ENCODE assay signal across 7 cellular contexts in the genomic region with DNA sequence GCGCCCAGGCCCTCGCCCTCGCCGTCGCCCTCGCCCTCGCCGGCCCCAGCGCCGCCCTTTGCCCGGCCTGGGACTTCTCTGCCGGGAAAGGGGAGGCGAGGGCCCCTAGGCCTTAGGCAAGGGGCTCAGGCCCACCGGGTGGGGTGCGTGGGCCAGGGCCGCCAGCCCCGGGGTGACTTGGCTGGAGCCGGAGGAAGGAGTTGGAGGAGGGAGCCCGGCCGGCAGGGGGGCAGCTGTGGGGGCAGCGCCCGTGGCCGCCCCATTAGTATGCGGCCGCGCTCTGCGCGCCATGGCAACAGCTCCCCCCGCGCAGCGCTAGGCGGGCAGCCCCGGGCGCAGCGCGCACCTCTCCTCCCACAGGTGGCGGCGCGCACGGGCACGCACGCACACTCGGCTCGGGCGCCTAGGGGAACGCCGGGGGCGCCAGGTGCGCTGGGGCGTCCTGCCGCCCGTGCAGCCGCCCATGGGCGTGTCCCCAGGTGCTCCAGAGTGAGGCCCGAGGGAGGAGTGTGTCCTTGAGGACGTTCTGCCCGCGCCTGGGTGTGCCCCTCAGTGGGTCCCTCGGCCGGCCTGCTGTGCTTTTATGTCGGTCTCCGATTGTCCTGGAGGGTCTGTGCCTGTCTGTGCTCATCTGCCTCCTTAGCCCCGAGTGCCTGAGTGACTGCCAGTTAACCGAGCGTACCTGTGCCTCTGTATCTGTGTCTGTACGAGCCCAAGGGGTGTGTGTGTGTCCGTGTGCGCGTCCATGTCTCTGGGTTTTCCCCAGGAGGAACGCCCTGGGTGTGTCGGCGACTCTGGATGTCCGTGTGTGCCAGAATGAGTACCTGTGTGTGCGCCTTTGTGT. TPM values are rescaled to one million over a fixed set of nuclear protein-coding genes. Genes with fewer than 3 reads are reported as not detected.
A peak's percentile ranks its signal among the peaks of the same experiment; 100 is the strongest.
DNase-seq lines count a peak whose midpoint lies in the region; ATAC-seq and TF ChIP-seq lines count a peak whose summit lies in the region.

No MANE protein-coding gene starts in this region.

- H3K27me3 Mint-ChIP-seq in activated naive CD8-positive, alpha-beta T cell treated with anti-CD3 and anti-CD28 coated beads for 36 hours: no peaks in the 10 kb centered on the region

- peak overlapping the region; percentile 16 for H3K27ac ChIP-seq in OCI-LY7 (ENCODE audit: low read depth, low read length, poor library complexity, severe bottlenecking)
- peak overlapping the region; percentile 87 to 95 for H3K27ac ChIP-seq in prostate gland

- peak; percentile 62 for TF ChIP-seq POLR2A in prostate gland (IDR thresholded peaks at IDR 0.05)

- WGBS in prostate gland: 4% methylated on average over 67 of the region's 74 CpGs

- peaks cover 64% of the 10 kb centered on the region for H3K4me1 ChIP-seq in OCI-LY7 (ENCODE audit: insufficient read depth, low read length, poor library complexity, severe bottlenecking)
- H3K4me1 ChIP-seq in prostate gland (replicated peaks): peaks cover 38% of the 10 kb centered on the region

- H3K27ac Mint-ChIP-seq in activated naive CD8-positive, alpha-beta T cell treated with anti-CD3 and anti-CD28 coated beads for 36 hours: no peak overlapping the region

- no peaks in the 10 kb centered on the region for H4K20me1 ChIP-seq in OCI-LY7 (ENCODE audit: insufficient read depth, low read length)

- POLR2A ChIA-PET in OCI-LY7 (lab: Charles Lee): no interaction called here

- peak overlapping the region; percentile 73 for H3K4me3 Mint-ChIP-seq in activated naive CD8-positive, alpha-beta T cell treated with anti-CD3 and anti-CD28 coated beads for 36 hours

- peaks cover 48% of the 10 kb centered on the region for H3K4me1 Mint-ChIP-seq in activated naive CD8-positive, alpha-beta T cell treated with anti-CD3 and anti-CD28 coated beads for 36 hours

- H3K9me3 ChIP-seq in OCI-LY7 (ENCODE audit: low read length) (no peaks in the 10 kb centered on the region), prostate gland (no peaks in the 10 kb centered on the region)

- no peaks in the 10 kb centered on the region for H3K27me3 ChIP-seq in prostate gland (replicated peaks; ENCODE audit: insufficient read depth)

- TF ChIP-seq CTCF in OCI-LY7 (conservative IDR thresholded peaks at IDR 0.05; ENCODE audit: low read length) (peak; percentile 16; the same call in 1 of the 2 replicates), prostate gland (IDR thresholded peaks at IDR 0.05) (peak in 2 of 4 experiments; percentile 33 to 43)

- no peaks in the 10 kb centered on the region for H3K9me2 ChIP-seq in OCI-LY7 (ENCODE audit: insufficient read depth, low read length)

- DNase-seq in OCI-LY7 (ENCODE audit: low spot score) (peak; percentile 75), left ventricle myocardium superior (peak; percentile 81), prostate gland (ENCODE audit: low spot score) (peak; percentile 58), SKM-1 (lab: John Stamatoyannopoulos, UW; ENCODE audit: unreplicated experiment) (no peak)
- DNase-seq in activated naive CD8-positive, alpha-beta T cell treated with anti-CD3 and anti-CD28 coated beads for 36 hours: peak; percentile 74

- no TSS peak for BruUV-seq in OCI-LY7 (replicated peaks; lab: Mats Ljungman, UMichigan)

- peak overlapping the region; percentile 79 for H3K4me2 ChIP-seq in OCI-LY7 (ENCODE audit: low read length)

- no peaks in the 10 kb centered on the region for H3K36me3 ChIP-seq in OCI-LY7 (ENCODE audit: insufficient read depth, low read length)
- no peaks in the 10 kb centered on the region for H3K36me3 ChIP-seq in prostate gland

- intact Hi-C loops in OCI-LY7 (cut with micrococcal nuclease; ENCODE audit: unreplicated experiment): loop anchor here (5.0 kb wide), 1 partner anchor 111 kb away; no protein-coding TSS in a partner anchor
- intact Hi-C loops in left ventricle myocardium superior (cut with micrococcal nuclease): no loop called here
- intact Hi-C loops in prostate gland (cut with DNase I): loop anchor here (5.0 kb wide), 2 partner anchors 36 to 39 kb away; partner anchors contain the start of gene WASF2

- no peak overlapping the region; the same call in 1 of the 2 replicates for H2AFZ ChIP-seq in OCI-LY7 (ENCODE audit: low read length)

- H3K4me3 ChIP-seq in OCI-LY7 (ENCODE audit: low read depth, low read length, poor library complexity, severe bottlenecking) (peak overlapping the region; percentile 60), prostate gland (peak overlapping the region; percentile 29 to 38)

- no peaks in the 10 kb centered on the region for H3K9me3 Mint-ChIP-seq in activated naive CD8-positive, alpha-beta T cell treated with anti-CD3 and anti-CD28 coated beads for 36 hours

- H3K36me3 Mint-ChIP-seq in activated naive CD8-positive, alpha-beta T cell treated with anti-CD3 and anti-CD28 coated beads for 36 hours: peaks cover 12% of the 10 kb centered on the region

- CTCF ChIA-PET in OCI-LY7 (lab: Charles Lee; ENCODE audit: unreplicated experiment): no interaction called here

- ATAC-seq in HG02759 (IDR thresholded peaks at IDR 0.05; ENCODE audit: unreplicated experiment): peak; percentile 49
- ATAC-seq in left ventricle myocardium superior: peak; percentile 59
- no peak for ATAC-seq in GM18520 (IDR thresholded peaks at IDR 0.05; ENCODE audit: unreplicated experiment)

- H3K79me2 ChIP-seq in OCI-LY7 (ENCODE audit: insufficient read depth, low read depth, low read length): no peaks in the 10 kb centered on the region; the same call in 1 of the 2 replicates

RNA-seq across cellular contexts. Expression of gene WASF2, which starts 38.1 kb away (rescaled TPM):
- 25.1 and 26.9 TPM in 2 replicates for total RNA-seq in OCI-LY7 (2014; rRNA removed; shearing (Covaris generic))
- total RNA-seq in OCI-LY7 (2022): 106 and 110 TPM in 2 replicates
- 100 to 1,000 TPM; 103 TPM for total RNA-seq in activated naive CD8-positive, alpha-beta T cell treated with anti-CD3 and anti-CD28 coated beads for 36 hours
- total RNA-seq in left ventricle myocardium superior: 59.1 TPM
- 10 to 100 TPM; 42.0 to 63.6 TPM for total RNA-seq in prostate gland
